Comparison of ENCODE assay signal across 17 cellular contexts in the genomic region with DNA sequence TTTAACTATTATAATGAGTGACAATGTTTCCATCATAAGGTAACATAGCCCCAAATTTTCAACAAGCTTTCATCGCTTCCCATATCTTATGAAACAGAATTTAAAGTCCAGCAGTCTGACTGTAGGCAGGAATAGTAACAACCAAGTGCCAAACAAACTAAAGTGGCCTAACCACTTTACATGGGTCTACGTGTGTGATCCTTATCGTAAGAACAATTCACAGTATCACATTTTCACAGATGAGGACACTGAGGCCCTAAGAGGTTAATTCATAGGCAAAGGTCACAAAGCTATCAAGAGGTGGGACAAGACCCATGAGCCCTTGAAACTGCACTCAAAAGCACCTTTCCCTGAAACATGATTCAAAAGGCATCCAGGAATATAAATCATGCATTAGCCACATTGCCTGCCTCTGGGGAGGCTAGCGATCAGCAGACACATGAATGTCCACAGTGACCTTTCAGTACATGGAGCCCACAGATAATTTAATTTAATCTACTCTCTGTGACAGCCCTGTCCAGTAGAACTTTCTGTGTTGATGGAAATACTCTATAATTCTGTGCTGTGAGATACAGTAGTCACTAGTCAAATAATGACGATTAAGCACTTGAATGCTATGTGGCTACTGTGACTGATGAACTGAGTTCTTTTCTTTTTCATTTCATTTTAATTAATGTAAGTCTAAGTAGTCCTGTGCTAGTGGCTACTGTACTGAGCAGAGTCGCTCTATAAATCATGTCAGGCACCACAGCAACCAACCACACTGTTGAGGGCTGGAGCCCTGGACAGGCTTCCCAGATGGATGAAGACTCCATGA.
"Had no signal": no experiment of that assay in that cellular context is flagged by ENCODE, and none has a peak within 500 bp of the region (broad histone marks: within the 10 kb centered on the region; RNA-seq: fewer than 3 reads in every experiment).

No MANE protein-coding gene starts in this region.

- H3K27ac ChIP-seq: pancreas, sigmoid colon, tibial artery, vagina had no signal

- H3K4me3 Mint-ChIP-seq: activated naive CD8-positive, alpha-beta T cell; effector memory CD8-positive, alpha-beta T cell; naive thymus-derived CD8-positive, alpha-beta T cell had no signal

- H3K4me1 ChIP-seq: vagina had no signal

- H3K27ac Mint-ChIP-seq: activated naive CD8-positive, alpha-beta T cell had no signal

- H3K4me3 ChIP-seq: pancreas, sigmoid colon, tibial artery, vagina had no signal

- DNase-seq: activated CD4-positive, alpha-beta T cell treated with anti-CD3 and anti-CD28 coated beads, Interleukin-2, amount 50 U/mL, for 4 hours; activated CD4-positive, CD25-positive, alpha-beta regulatory T cell; activated gamma-delta T cell; effector memory CD8-positive, alpha-beta T cell; hippocampal formation; left colon; mesendoderm; naive thymus-derived CD8-positive, alpha-beta T cell; pancreas; sigmoid colon; SK-N-SH; stimulated activated naive CD4-positive, alpha-beta T cell treated with Interleukin-2 at 50 U/mL for 16 hours; substantia nigra; T-helper 9 cell; tibial artery had no signal

- ATAC-seq: effector memory CD8-positive, alpha-beta T cell; left colon; naive thymus-derived CD8-positive, alpha-beta T cell; pancreas had no signal

- H3K9me3 ChIP-seq: pancreas, sigmoid colon, SK-N-SH, tibial artery, vagina had no signal

- H3K9me3 Mint-ChIP-seq: effector memory CD8-positive, alpha-beta T cell; naive thymus-derived CD8-positive, alpha-beta T cell had no signal

- H3K27me3 ChIP-seq: pancreas, sigmoid colon, tibial artery, vagina had no signal

- H3K27me3 Mint-ChIP-seq: activated naive CD8-positive, alpha-beta T cell; effector memory CD8-positive, alpha-beta T cell; naive thymus-derived CD8-positive, alpha-beta T cell had no signal
